7 cellular contexts compared by ENCODE assay signal in genomic region chr5:11780641-11781345, GRCh38.
"Had no signal": no experiment of that assay in that cellular context is flagged by ENCODE, and none has a peak within 500 bp of the region (broad histone marks: within the 10 kb centered on the region; RNA-seq: fewer than 3 reads in every experiment).

No MANE protein-coding gene starts in this region.

- H3K9me3 ChIP-seq: HAP-1 had no signal

- ATAC-seq: HCT116, HepG2 had no signal

- H3K27ac ChIP-seq: GM23248, HL-60 had no signal

- DNase-seq: GM23248, GOT3, H7 had no signal

- H2AFZ ChIP-seq: GM23248 had no signal

- H3K9ac ChIP-seq: GM23248 had no signal

- H3K4me3 ChIP-seq: GM23248, HAP-1 had no signal

- H3K36me3 ChIP-seq: HAP-1 had no signal

- H3K4me1 ChIP-seq: HAP-1 had no signal
